In the genomic region with DNA sequence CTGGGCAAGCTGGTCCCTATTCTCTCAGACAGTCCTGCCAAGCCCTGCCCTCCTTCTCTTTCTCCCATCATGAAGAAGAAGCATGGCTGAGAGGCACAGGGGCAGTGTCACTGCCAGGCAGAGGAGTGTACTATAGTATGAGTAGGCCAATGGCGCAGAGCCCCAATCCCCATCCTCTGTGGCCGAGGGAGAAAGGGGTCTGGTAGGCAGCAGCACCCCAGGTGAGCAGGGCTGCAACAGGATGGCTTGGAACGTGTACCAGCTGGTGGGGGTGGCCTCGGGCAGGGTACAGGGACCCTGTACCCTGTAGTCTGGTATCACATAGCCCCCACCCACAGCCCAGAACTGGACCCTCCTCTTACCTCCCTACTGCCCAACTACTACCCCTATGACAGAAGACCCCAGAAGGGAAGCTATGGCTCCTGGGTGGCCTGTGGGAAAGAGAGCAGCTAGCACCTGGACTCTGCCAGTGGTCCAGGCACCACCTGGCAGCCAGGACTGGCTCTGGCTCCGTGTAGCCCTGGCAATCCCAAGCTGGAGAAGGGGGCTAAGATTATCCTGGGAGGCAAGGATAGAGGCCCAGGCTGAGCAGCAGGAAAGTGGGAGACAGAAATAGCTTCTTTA, we compare ENCODE assay signal across 1 cellular context.
TF ChIP-seq lines count a peak whose summit lies in the region.

No MANE protein-coding gene starts in this region.

TF ChIP-seq in H1, 55 proteins besides CTCF, POLR2A, EP300 and RAD21:
- TF ChIP-seq CHD2 (IDR thresholded peaks at IDR 0.05; ENCODE audit: low read length) (no peak), RXRA (IDR thresholded peaks at IDR 0.05; ENCODE audit: insufficient read depth, low read depth, low read length) (no peak), SUZ12 (IDR thresholded peaks at IDR 0.05; ENCODE audit: low read length) (no peak)
- TF ChIP-seq, protein P1, sequence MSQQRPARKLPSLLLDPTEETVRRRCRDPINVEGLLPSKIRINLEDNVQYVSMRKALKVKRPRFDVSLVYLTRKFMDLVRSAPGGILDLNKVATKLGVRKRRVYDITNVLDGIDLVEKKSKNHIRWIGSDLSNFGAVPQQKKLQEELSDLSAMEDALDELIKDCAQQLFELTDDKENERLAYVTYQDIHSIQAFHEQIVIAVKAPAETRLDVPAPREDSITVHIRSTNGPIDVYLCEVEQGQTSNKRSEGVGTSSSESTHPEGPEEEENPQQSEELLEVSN (IDR thresholded peaks at IDR 0.05) = no peak
- TF ChIP-seq, protein P2, sequence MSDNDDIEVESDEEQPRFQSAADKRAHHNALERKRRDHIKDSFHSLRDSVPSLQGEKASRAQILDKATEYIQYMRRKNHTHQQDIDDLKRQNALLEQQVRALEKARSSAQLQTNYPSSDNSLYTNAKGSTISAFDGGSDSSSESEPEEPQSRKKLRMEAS (IDR thresholded peaks at IDR 0.05) = no peak
- TF ChIP-seq, protein P3, sequence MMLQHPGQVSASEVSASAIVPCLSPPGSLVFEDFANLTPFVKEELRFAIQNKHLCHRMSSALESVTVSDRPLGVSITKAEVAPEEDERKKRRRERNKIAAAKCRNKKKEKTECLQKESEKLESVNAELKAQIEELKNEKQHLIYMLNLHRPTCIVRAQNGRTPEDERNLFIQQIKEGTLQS (IDR thresholded peaks at IDR 0.05; ENCODE audit: insufficient read depth, low read depth, low read length) = no peak
